In genomic region chr16:29114476-29115012, GRCh38 we compare ENCODE assay signal across 12 cellular contexts.
A peak's percentile ranks its signal among the peaks of the same experiment; 100 is the strongest.
DNase-seq lines count a peak whose midpoint lies in the region; ATAC-seq and TF ChIP-seq lines count a peak whose summit lies in the region.
"Had no signal": no experiment of that assay in that cellular context is flagged by ENCODE, and none has a peak within 500 bp of the region (broad histone marks: within the 10 kb centered on the region; RNA-seq: fewer than 3 reads in every experiment).

No MANE protein-coding gene starts in this region.

- H3K4me3 ChIP-seq in upper lobe of right lung, result no peak overlapping the region

- in situ Hi-C loops in GM13977 (cut with MboI; ENCODE audit: low pct_unique_long_range_greater_than_20kb, low sequenced_read_pairs, unreplicated experiment), result no loop called here

- peak overlapping the region; percentile 45 for H3K27ac ChIP-seq in upper lobe of right lung

- H3K27me3 Mint-ChIP-seq in activated naive CD4-positive, alpha-beta T cell treated with anti-CD3 and anti-CD28 coated beads, Interleukin-2, amount 50 U/mL, for 24 hours, result no peaks in the 10 kb centered on the region
- H3K27me3 Mint-ChIP-seq in central memory CD8-positive, alpha-beta T cell, result no peaks in the 10 kb centered on the region
- no peaks in the 10 kb centered on the region for H3K27me3 Mint-ChIP-seq in naive B cell

- TF ChIP-seq CTCF in upper lobe of right lung (IDR thresholded peaks at IDR 0.05) (no peak), GM13977 (IDR thresholded peaks at IDR 0.05; ENCODE audit: extremely low read depth, insufficient read depth, missing control alignments) (no peak)

- peaks cover 60% of the 10 kb centered on the region for H3K4me1 Mint-ChIP-seq in activated naive CD4-positive, alpha-beta T cell treated with anti-CD3 and anti-CD28 coated beads, Interleukin-2, amount 50 U/mL, for 24 hours
- H3K4me1 Mint-ChIP-seq in central memory CD8-positive, alpha-beta T cell, result peaks cover 67% of the 10 kb centered on the region
- peaks cover 8 to 14% (median 12%) of the 10 kb centered on the region in 3 donors for H3K4me1 Mint-ChIP-seq in naive B cell

- intact Hi-C loops in upper lobe of right lung (cut with DNase I), result no loop called here

- no peak for ATAC-seq in central memory CD8-positive, alpha-beta T cell (replicated peaks; ENCODE audit: extremely low read depth, poor library complexity, severe bottlenecking)
- ATAC-seq in naive B cell (ENCODE audit: low read depth in 2 of 2), result no peak
- no peak for ATAC-seq in upper lobe of right lung
- no peak for ATAC-seq in HG02852 (IDR thresholded peaks at IDR 0.05; ENCODE audit: unreplicated experiment)

- H3K27ac Mint-ChIP-seq in activated naive CD4-positive, alpha-beta T cell treated with anti-CD3 and anti-CD28 coated beads, Interleukin-2, amount 50 U/mL, for 24 hours, result peak overlapping the region; percentile 38
- peak overlapping the region; percentile 90 for H3K27ac Mint-ChIP-seq in central memory CD8-positive, alpha-beta T cell (ENCODE audit: low read depth)
- H3K27ac Mint-ChIP-seq in naive B cell, result peak overlapping the region in 4 of 6 donors; percentile 42 to 58 (median 54)

- H3K27me3 ChIP-seq in upper lobe of right lung, result no peaks in the 10 kb centered on the region

- no peaks in the 10 kb centered on the region for H3K9me3 Mint-ChIP-seq in activated naive CD4-positive, alpha-beta T cell treated with anti-CD3 and anti-CD28 coated beads, Interleukin-2, amount 50 U/mL, for 24 hours
- H3K9me3 Mint-ChIP-seq in central memory CD8-positive, alpha-beta T cell, result no peaks in the 10 kb centered on the region
- no peaks in the 10 kb centered on the region for H3K9me3 Mint-ChIP-seq in naive B cell

- no peak overlapping the region for H3K4me3 Mint-ChIP-seq in activated naive CD4-positive, alpha-beta T cell treated with anti-CD3 and anti-CD28 coated beads, Interleukin-2, amount 50 U/mL, for 24 hours
- peak overlapping the region; percentile 48 for H3K4me3 Mint-ChIP-seq in central memory CD8-positive, alpha-beta T cell
- H3K4me3 Mint-ChIP-seq in naive B cell, result no peak overlapping the region

- peaks cover 11% of the 10 kb centered on the region for H3K4me1 ChIP-seq in upper lobe of right lung

- DNase-seq in activated naive CD4-positive, alpha-beta T cell (lab: John Stamatoyannopoulos, UW), result no peak
- no peak for DNase-seq in central memory CD8-positive, alpha-beta T cell (ENCODE audit: low spot score in 2 of 2)
- no peak for DNase-seq in naive B cell
- no peak for DNase-seq in upper lobe of right lung
- DNase-seq in GM13977 (ENCODE audit: low spot score), result no peak
- no peak for DNase-seq in SKM-1 treated with dmso at 0.1 percent for 144 hours (lab: John Stamatoyannopoulos, UW; ENCODE audit: unreplicated experiment)
- DNase-seq: activated CD4-positive, CD25-positive, alpha-beta regulatory T cell; activated gamma-delta T cell; central memory CD4-positive, alpha-beta T cell; NCI-H1694 had no signal

- H3K9me3 ChIP-seq in upper lobe of right lung, result no peaks in the 10 kb centered on the region

- H3K36me3 ChIP-seq in upper lobe of right lung, result peaks cover 16% of the 10 kb centered on the region

- H3K36me3 Mint-ChIP-seq in activated naive CD4-positive, alpha-beta T cell treated with anti-CD3 and anti-CD28 coated beads, Interleukin-2, amount 50 U/mL, for 24 hours, result peaks cover 7% of the 10 kb centered on the region
- H3K36me3 Mint-ChIP-seq in central memory CD8-positive, alpha-beta T cell (ENCODE audit: insufficient read depth), result peaks cover 43% of the 10 kb centered on the region
- H3K36me3 Mint-ChIP-seq in naive B cell, result peaks cover 3 to 8% of the 10 kb centered on the region in 2 donors

Comparison
In these comparisons a context has a peak if more than half of its experiments do, and no peak if none do; other contexts are left out.
1. H3K27ac Mint-ChIP-seq: peak in every context shown above with its lines; median percentile 90 in central memory CD8-positive, alpha-beta T cell; 54 in naive B cell; 38 in activated naive CD4-positive, alpha-beta T cell treated with anti-CD3 and anti-CD28 coated beads, Interleukin-2, amount 50 U/mL, for 24 hours.